In genomic region chr1:225361176-225361575, GRCh38 we compare ENCODE assay signal across 18 cellular contexts.
DNase-seq lines count a peak whose midpoint lies in the region; ATAC-seq and TF ChIP-seq lines count a peak whose summit lies in the region.
"Had no signal": no experiment of that assay in that cellular context is flagged by ENCODE, and none has a peak within 500 bp of the region (broad histone marks: within the 10 kb centered on the region; RNA-seq: fewer than 3 reads in every experiment).

No MANE protein-coding gene starts in this region.

- no peak overlapping the region for H3K4me3 ChIP-seq in mammary epithelial cell (replicated peaks in 1 of 3; ENCODE audit: insufficient read depth in 1 of 3, low read depth in 2 of 3, low read length in 3 of 3)
- H3K4me3 ChIP-seq in SK-N-MC = no peak overlapping the region
- H3K4me3 ChIP-seq in osteoblast (ENCODE audit: insufficient read depth, low read length) = no peak overlapping the region
- no peak overlapping the region for H3K4me3 ChIP-seq in tibial artery
- H3K4me3 ChIP-seq in upper lobe of left lung = no peak overlapping the region
- H3K4me3 ChIP-seq: BLaER1 had no signal

- in situ Hi-C loops in mammary epithelial cell (cut with MboI; ENCODE audit: low sequenced_read_pairs in 2 of 2) = no loop called here

- no peak overlapping the region for H3K27ac ChIP-seq in mammary epithelial cell (ENCODE audit: insufficient read depth, low read depth, low read length)
- H3K27ac ChIP-seq in SK-N-MC = peak overlapping the region; percentile 37; the same call in 1 of the 2 replicates
- H3K27ac ChIP-seq in osteoblast (ENCODE audit: low read depth, low read length) = no peak overlapping the region
- no peak overlapping the region for H3K27ac ChIP-seq in tibial artery
- H3K27ac ChIP-seq in upper lobe of left lung = no peak overlapping the region
- H3K27ac ChIP-seq: 22Rv1, BLaER1 had no signal

- no peak for ATAC-seq in upper lobe of left lung (ENCODE audit: low FRiP score in 2 of 2)
- ATAC-seq: HepG2 had no signal

- H3K4me1 ChIP-seq in mammary epithelial cell (ENCODE audit: insufficient read depth, low read length) = no peaks in the 10 kb centered on the region
- H3K4me1 ChIP-seq in osteoblast (ENCODE audit: insufficient read depth, low read length) = no peaks in the 10 kb centered on the region
- H3K4me1 ChIP-seq in tibial artery = no peaks in the 10 kb centered on the region
- no peaks in the 10 kb centered on the region for H3K4me1 ChIP-seq in upper lobe of left lung

- no peak overlapping the region for H3K27ac Mint-ChIP-seq in MCF 10A (ENCODE audit: low read depth, unreplicated experiment)
- H3K27ac Mint-ChIP-seq: CD8-positive, alpha-beta memory T cell had no signal

- WGBS in mammary epithelial cell (ENCODE audit: low coverage, missing lambda C conversion rate) = 95% methylated on average over 1 of the region's 1 CpG
- 92 to 95% methylated on average over 1 of the region's 1 CpG for WGBS in upper lobe of left lung, 2 donors

- no peak for TF ChIP-seq EP300 in upper lobe of left lung (IDR thresholded peaks at IDR 0.05)

- H3K9me3 Mint-ChIP-seq in MCF 10A (ENCODE audit: unreplicated experiment) = no peaks in the 10 kb centered on the region
- H3K9me3 Mint-ChIP-seq: CD8-positive, alpha-beta memory T cell had no signal

- POLR2A ChIA-PET in MCF 10A (lab: Yijun Ruan, JAX) = interaction anchor here (0.6 to 1.4 kb wide), 2 partner anchors 42 to 1165 kb away, joined by 3 to 4 read pairs; no protein-coding TSS in a partner anchor

- no peaks in the 10 kb centered on the region for H3K36me3 Mint-ChIP-seq in MCF 10A (ENCODE audit: insufficient read depth, unreplicated experiment)
- H3K36me3 Mint-ChIP-seq: CD8-positive, alpha-beta memory T cell had no signal

- H2AFZ ChIP-seq in mammary epithelial cell (ENCODE audit: low read depth, low read length) (no peak overlapping the region), osteoblast (ENCODE audit: low read length) (no peak overlapping the region)

- no peaks in the 10 kb centered on the region for H3K4me1 Mint-ChIP-seq in MCF 10A (ENCODE audit: insufficient read depth, unreplicated experiment)

- TF ChIP-seq POLR2A in upper lobe of left lung (IDR thresholded peaks at IDR 0.05) = no peak

- H3K9ac ChIP-seq in mammary epithelial cell (ENCODE audit: insufficient read depth, low read length) = no peak overlapping the region
- no peak overlapping the region for H3K9ac ChIP-seq in SK-N-MC (ENCODE audit: insufficient read length)
- H3K9ac ChIP-seq: BLaER1 had no signal

- no peak overlapping the region for H3K4me3 Mint-ChIP-seq in MCF 10A (ENCODE audit: unreplicated experiment)
- H3K4me3 Mint-ChIP-seq: CD8-positive, alpha-beta memory T cell had no signal

- no peaks in the 10 kb centered on the region for H3K36me3 ChIP-seq in mammary epithelial cell (ENCODE audit: insufficient read depth, low read length)
- H3K36me3 ChIP-seq in SK-N-MC (ENCODE audit: insufficient read depth, low read length) = no peaks in the 10 kb centered on the region
- H3K36me3 ChIP-seq in osteoblast (ENCODE audit: insufficient read depth, low read length) = no peaks in the 10 kb centered on the region
- no peaks in the 10 kb centered on the region for H3K36me3 ChIP-seq in tibial artery
- no peaks in the 10 kb centered on the region for H3K36me3 ChIP-seq in upper lobe of left lung
- H3K36me3 ChIP-seq: BLaER1 had no signal

- no peaks in the 10 kb centered on the region for H3K27me3 Mint-ChIP-seq in MCF 10A (ENCODE audit: insufficient read depth, unreplicated experiment)

- H3K9me3 ChIP-seq in mammary epithelial cell (replicated peaks; ENCODE audit: insufficient read depth, low read length) (no peaks in the 10 kb centered on the region), SK-N-MC (ENCODE audit: low read depth, low read length) (no peaks in the 10 kb centered on the region), osteoblast (ENCODE audit: low read depth, low read length) (no peaks in the 10 kb centered on the region), tibial artery (no peaks in the 10 kb centered on the region), upper lobe of left lung (no peaks in the 10 kb centered on the region)
- H3K9me3 ChIP-seq: BLaER1 had no signal

- BruUV-seq in mammary epithelial cell (replicated peaks; lab: Mats Ljungman, UMichigan) = no TSS peak
- BruUV-seq in MCF 10A (replicated peaks; lab: Mats Ljungman, UMichigan) = no TSS peak

- TF ChIP-seq CTCF in mammary epithelial cell (conservative IDR thresholded peaks at IDR 0.05 in 1 of 2, IDR thresholded peaks at IDR 0.05 in 1 of 2; ENCODE audit: extremely low read depth in 1 of 2, insufficient read depth in 1 of 2, low read depth in 1 of 2, low read length in 2 of 2) = no peak
- no peak for TF ChIP-seq CTCF in MCF 10A (IDR thresholded peaks at IDR 0.05; ENCODE audit: unreplicated experiment)
- no peak for TF ChIP-seq CTCF in osteoblast (IDR thresholded peaks at IDR 0.05; ENCODE audit: extremely low read depth, low read depth, low read length)
- TF ChIP-seq CTCF in tibial artery (IDR thresholded peaks at IDR 0.05) = no peak
- TF ChIP-seq CTCF in upper lobe of left lung (IDR thresholded peaks at IDR 0.05) = no peak

- no peak overlapping the region for H3K4me2 ChIP-seq in mammary epithelial cell (ENCODE audit: insufficient read depth, low read depth, low read length)
- no peak overlapping the region for H3K4me2 ChIP-seq in osteoblast (ENCODE audit: insufficient read depth, low read length)

- DNase-seq in mammary epithelial cell (peak; percentile 27), MCF 10A (ENCODE audit: unreplicated experiment) (no peak), SK-N-MC (ENCODE audit: low read depth, low spot score) (no peak), osteoblast (ENCODE audit: insufficient read length, low spot score, missing footprints) (peak; percentile 21), tibial artery (no peak), COLO668 (lab: John Stamatoyannopoulos, UW; ENCODE audit: unreplicated experiment) (no peak), NCI-H1105 treated with DMSO at 0.1 percent for 48 hours (lab: John Stamatoyannopoulos, UW) (no peak), upper lobe of left lung (no peak)
- DNase-seq: AML-193; CD8-positive, alpha-beta memory T cell; DMS 273 treated with DMSO at 0.1 percent for 48 hours; DMS79; EL; GDM1; HCEC 1CT had no signal

- CTCF ChIA-PET in mammary epithelial cell (lab: Charles Lee; ENCODE audit: low non-redundant PET) = no interaction called here
- CTCF ChIA-PET in MCF 10A (lab: Yijun Ruan, JAX) = no interaction called here

- H3K79me2 ChIP-seq in mammary epithelial cell (ENCODE audit: insufficient read depth, low read length) (no peaks in the 10 kb centered on the region), osteoblast (ENCODE audit: insufficient read depth, low read length) (no peaks in the 10 kb centered on the region)

- no peaks in the 10 kb centered on the region for H4K20me1 ChIP-seq in mammary epithelial cell (ENCODE audit: insufficient read depth, low read length)
- H4K20me1 ChIP-seq in osteoblast (ENCODE audit: insufficient read depth, low read length) = no peaks in the 10 kb centered on the region
- H4K20me1 ChIP-seq: BLaER1 had no signal

- dilution Hi-C loops in mammary epithelial cell (cut with HindIII; ENCODE audit: low sequenced_read_pairs) = no loop called here

- H3K27me3 ChIP-seq in mammary epithelial cell (ENCODE audit: insufficient read depth, low read length) = no peaks in the 10 kb centered on the region
- H3K27me3 ChIP-seq in osteoblast (ENCODE audit: insufficient read depth, low read length) = no peaks in the 10 kb centered on the region
- H3K27me3 ChIP-seq in tibial artery = no peaks in the 10 kb centered on the region
- no peaks in the 10 kb centered on the region for H3K27me3 ChIP-seq in upper lobe of left lung
- H3K27me3 ChIP-seq: BLaER1 had no signal

- intact Hi-C loops in mammary epithelial cell (cut with micrococcal nuclease) (no loop called here), MCF 10A (cut with micrococcal nuclease) (no loop called here), tibial artery (cut with DNase I; ENCODE audit: low total_unique reads) (no loop called here)

Comparison
In these comparisons a context has a peak if more than half of its experiments do, and no peak if none do; other contexts are left out.
1. DNase-seq: peak in mammary epithelial cell (single experiment) and osteoblast (single experiment); none in MCF 10A (single experiment), SK-N-MC (single experiment), tibial artery (0 of 2), COLO668 (single experiment), NCI-H1105 treated with DMSO at 0.1 percent for 48 hours (single experiment) and upper lobe of left lung (0 of 2).